In genomic region chr18:64330976-64331375, GRCh38 we compare ENCODE assay signal across 29 cellular contexts.
"Had no signal": no experiment of that assay in that cellular context is flagged by ENCODE, and none has a peak within 500 bp of the region (broad histone marks: within the 10 kb centered on the region; RNA-seq: fewer than 3 reads in every experiment).

No MANE protein-coding gene starts in this region.

- H3K27ac Mint-ChIP-seq: activated CD4-positive, alpha-beta memory T cell treated with anti-CD3 and anti-CD28 coated beads, Interleukin-2, amount 10 ng/mL, durations not matched to agents 7 days and 5 days; activated CD4-positive, alpha-beta T cell treated with anti-CD3 and anti-CD28 coated beads, Interleukin-2, amount 10 ng/mL, durations not matched to agents 7 days and 5 days; activated naive CD4-positive, alpha-beta T cell treated with anti-CD3 and anti-CD28 coated beads, Interleukin-2, amount 10 ng/mL, durations not matched to agents 7 days and 5 days; activated naive CD8-positive, alpha-beta T cell treated with anti-CD3 and anti-CD28 coated beads, Interleukin-2, amount 10 ng/mL, durations not matched to agents 7 days and 5 days; activated T-cell treated with anti-CD3 and anti-CD28 coated beads, Interleukin-2, amount 50 U/mL, for 24 hours; brain; natural killer cell; neural progenitor cell; stimulated activated naive CD8-positive, alpha-beta T cell treated with anti-CD3 and anti-CD28 coated beads, Interleukin-15, Interleukin-2, amounts not matched to agents 100 ng/mL and 50 ng/mL, for 24 hours; type B pancreatic cell; WTC11 had no signal

- H3K4me3 ChIP-seq: ascending aorta, cardiac muscle cell, colonic mucosa, left ventricle myocardium inferior, lung, neural progenitor cell, thoracic aorta, uterus had no signal

- H3K9me3 Mint-ChIP-seq: activated CD4-positive, alpha-beta T cell treated with anti-CD3 and anti-CD28 coated beads, Interleukin-2, amount 10 ng/mL, durations not matched to agents 7 days and 5 days; activated naive CD8-positive, alpha-beta T cell treated with anti-CD3 and anti-CD28 coated beads, Interleukin-2, amount 10 ng/mL, durations not matched to agents 7 days and 5 days; brain; neural progenitor cell; type B pancreatic cell; WTC11 had no signal

- H3K36me3 ChIP-seq: ascending aorta, cardiac muscle cell, colonic mucosa, left ventricle myocardium inferior, neural progenitor cell, thoracic aorta, uterus had no signal

- H3K27me3 ChIP-seq: ascending aorta, cardiac muscle cell, colonic mucosa, neural progenitor cell, uterus had no signal

- H3K9me3 ChIP-seq: ascending aorta, colonic mucosa, left ventricle myocardium inferior, thoracic aorta, uterus had no signal

- FAIRE-seq: frontal cortex, islet of Langerhans had no signal

- H3K4me3 Mint-ChIP-seq: activated CD4-positive, alpha-beta memory T cell treated with anti-CD3 and anti-CD28 coated beads, Interleukin-2, amount 10 ng/mL, durations not matched to agents 7 days and 5 days; activated CD4-positive, alpha-beta T cell treated with anti-CD3 and anti-CD28 coated beads, Interleukin-2, amount 10 ng/mL, durations not matched to agents 7 days and 5 days; activated naive CD4-positive, alpha-beta T cell treated with anti-CD3 and anti-CD28 coated beads, Interleukin-2, amount 10 ng/mL, durations not matched to agents 7 days and 5 days; activated naive CD8-positive, alpha-beta T cell treated with anti-CD3 and anti-CD28 coated beads, Interleukin-2, amount 10 ng/mL, durations not matched to agents 7 days and 5 days; activated T-cell treated with anti-CD3 and anti-CD28 coated beads, Interleukin-2, amount 50 U/mL, for 24 hours; natural killer cell; neural progenitor cell; stimulated activated naive CD8-positive, alpha-beta T cell treated with anti-CD3 and anti-CD28 coated beads, Interleukin-15, Interleukin-2, amounts not matched to agents 100 ng/mL and 50 ng/mL, for 24 hours; type B pancreatic cell; WTC11 had no signal

- H3K4me1 Mint-ChIP-seq: activated CD4-positive, alpha-beta memory T cell treated with anti-CD3 and anti-CD28 coated beads, Interleukin-2, amount 10 ng/mL, durations not matched to agents 7 days and 5 days; activated CD4-positive, alpha-beta T cell treated with anti-CD3 and anti-CD28 coated beads, Interleukin-2, amount 10 ng/mL, durations not matched to agents 7 days and 5 days; activated naive CD4-positive, alpha-beta T cell treated with anti-CD3 and anti-CD28 coated beads, Interleukin-2, amount 10 ng/mL, durations not matched to agents 7 days and 5 days; activated naive CD8-positive, alpha-beta T cell treated with anti-CD3 and anti-CD28 coated beads, Interleukin-2, amount 10 ng/mL, durations not matched to agents 7 days and 5 days; natural killer cell; neural progenitor cell had no signal

- H3K36me3 Mint-ChIP-seq: activated naive CD4-positive, alpha-beta T cell treated with anti-CD3 and anti-CD28 coated beads, Interleukin-2, amount 10 ng/mL, durations not matched to agents 7 days and 5 days; activated naive CD8-positive, alpha-beta T cell treated with anti-CD3 and anti-CD28 coated beads, Interleukin-2, amount 10 ng/mL, durations not matched to agents 7 days and 5 days; brain; natural killer cell; neural progenitor cell; type B pancreatic cell; WTC11 had no signal

- H3K4me1 ChIP-seq: ascending aorta, colonic mucosa, neural progenitor cell, uterus had no signal

- H3K27me3 Mint-ChIP-seq: activated CD4-positive, alpha-beta memory T cell treated with anti-CD3 and anti-CD28 coated beads, Interleukin-2, amount 10 ng/mL, durations not matched to agents 7 days and 5 days; activated CD4-positive, alpha-beta T cell treated with anti-CD3 and anti-CD28 coated beads, Interleukin-2, amount 10 ng/mL, durations not matched to agents 7 days and 5 days; activated naive CD4-positive, alpha-beta T cell treated with anti-CD3 and anti-CD28 coated beads, Interleukin-2, amount 10 ng/mL, durations not matched to agents 7 days and 5 days; activated naive CD8-positive, alpha-beta T cell treated with anti-CD3 and anti-CD28 coated beads, Interleukin-2, amount 10 ng/mL, durations not matched to agents 7 days and 5 days; activated T-cell treated with anti-CD3 and anti-CD28 coated beads, Interleukin-2, amount 50 U/mL, for 24 hours; stimulated activated naive CD8-positive, alpha-beta T cell treated with anti-CD3 and anti-CD28 coated beads, Interleukin-15, Interleukin-2, amounts not matched to agents 100 ng/mL and 50 ng/mL, for 24 hours; type B pancreatic cell had no signal

- H3K27ac ChIP-seq: ascending aorta, cardiac muscle cell, colonic mucosa, left ventricle myocardium inferior, neural progenitor cell, thoracic aorta, uterus had no signal

- DNase-seq: activated CD4-positive, alpha-beta memory T cell treated with anti-CD3 and anti-CD28 coated beads, Interleukin-2, amount 10 ng/mL, durations not matched to agents 7 days and 5 days; activated CD4-positive, alpha-beta T cell treated with anti-CD3 and anti-CD28 coated beads for 1 hour; activated CD4-positive, alpha-beta T cell treated with anti-CD3 and anti-CD28 coated beads, Interleukin-2, amount 10 ng/mL, durations not matched to agents 7 days and 5 days; activated CD8-positive, alpha-beta memory T cell treated with anti-CD3 and anti-CD28 coated beads, Interleukin-2, amount 50 U/mL, for 48 hours; activated gamma-delta T cell; activated naive CD4-positive, alpha-beta T cell treated with anti-CD3 and anti-CD28 coated beads, Interleukin-2, amount 10 ng/mL, durations not matched to agents 7 days and 5 days; activated naive CD8-positive, alpha-beta T cell treated with anti-CD3 and anti-CD28 coated beads, Interleukin-2, amount 10 ng/mL, durations not matched to agents 7 days and 5 days; activated T-cell treated with anti-CD3 and anti-CD28 coated beads, Interleukin-2, amount 50 U/mL, for 24 hours; cerebellar nuclear complex; colonic mucosa; effector CD8-positive, alpha-beta T cell; left ventricle myocardium inferior; mesendoderm; natural killer cell; occipital lobe; right cardiac atrium; stimulated activated CD4-positive, alpha-beta T cell treated with anti-CD3 and anti-CD28 coated beads, Interleukin-4, amount 100 ng/mL, for 1 hour; uterus had no signal
